ENCODE assay signal across 13 cellular contexts in the genomic region with DNA sequence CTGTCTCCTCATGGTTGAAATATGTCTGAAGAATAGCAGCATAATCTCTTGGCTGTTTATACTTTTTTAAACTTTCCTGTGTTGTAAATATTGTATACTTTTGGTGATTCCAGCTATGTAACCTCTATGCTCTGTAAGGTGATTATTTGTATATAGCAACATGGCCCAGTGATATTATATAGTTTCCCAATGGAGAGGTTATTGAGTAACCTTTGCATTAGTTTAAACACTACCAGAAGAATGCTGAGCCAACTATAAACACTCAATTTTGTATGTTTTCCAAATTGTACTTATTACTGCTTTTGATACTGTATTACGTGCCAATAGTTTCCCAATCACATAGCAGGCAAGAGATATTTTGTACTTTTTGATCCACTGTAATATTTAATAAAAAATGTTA.
DNase-seq lines count a peak whose midpoint lies in the region; ATAC-seq, FAIRE-seq and TF ChIP-seq lines count a peak whose summit lies in the region.
"Had no signal": no experiment of that assay in that cellular context is flagged by ENCODE, and none has a peak within 500 bp of the region (broad histone marks: within the 10 kb centered on the region; RNA-seq: fewer than 3 reads in every experiment).

No MANE protein-coding gene starts in this region.

- H3K4me3 ChIP-seq in ACC112 (ENCODE audit: low read depth, low read length) = peak overlapping the region; percentile 59; the same call in 1 of the 2 replicates
- H3K4me3 ChIP-seq in PC-3 (ENCODE audit: low read length) = no peak overlapping the region

- H3K4me1 ChIP-seq in ACC112 (ENCODE audit: control insufficient read depth, insufficient read depth, low read length, unreplicated experiment) (peaks cover 43% of the 10 kb centered on the region), PC-3 (ENCODE audit: insufficient read depth, low read length) (peaks cover 43% of the 10 kb centered on the region)

- H3K4me2 ChIP-seq in PC-3 (ENCODE audit: low read length) = peak overlapping the region; percentile 71

- no peak for FAIRE-seq in urothelium cell line (lab: Jason Lieb, UNC)
- FAIRE-seq: RCC 7860 had no signal

- H3K27ac ChIP-seq in ACC112 (ENCODE audit: low read depth, low read length) = peak overlapping the region; percentile 93
- H3K27ac ChIP-seq in PC-3 (ENCODE audit: low read length) = no peak overlapping the region
- H3K27ac ChIP-seq: VCaP had no signal

- POLR2A ChIA-PET in PC-3 (lab: Charles Lee; ENCODE audit: unreplicated experiment) = no interaction called here

- H3K36me3 ChIP-seq in ACC112 (ENCODE audit: insufficient read depth, low read length) (peaks cover 5% of the 10 kb centered on the region; the same call in 1 of the 2 replicates), PC-3 (ENCODE audit: low read depth, low read length) (peaks cover 2% of the 10 kb centered on the region)

- no peak overlapping the region for H2AFZ ChIP-seq in ACC112 (ENCODE audit: low read length, unreplicated experiment)
- no peak overlapping the region for H2AFZ ChIP-seq in PC-3 (ENCODE audit: low read length)

- no peak overlapping the region for H3K9ac ChIP-seq in PC-3 (ENCODE audit: low read length)

- H3K9me3 ChIP-seq in PC-3 (ENCODE audit: low read length) = no peaks in the 10 kb centered on the region

- ATAC-seq in PC-3 (no peak), sciatic nerve (peak; percentile 27)

- no TSS peak for BruUV-seq in PC-3 (replicated peaks; lab: Mats Ljungman, UMichigan)

- no peaks in the 10 kb centered on the region for H3K27me3 ChIP-seq in ACC112 (ENCODE audit: insufficient read depth, low read length)
- H3K27me3 ChIP-seq in PC-3 (ENCODE audit: low read length) = no peaks in the 10 kb centered on the region

- peaks cover 6% of the 10 kb centered on the region for H3F3A ChIP-seq in PC-3 (ENCODE audit: low read length, unreplicated experiment)

- CTCF ChIA-PET in PC-3 (lab: Charles Lee) = no interaction called here

- DNase-seq in PC-3 (no peak), fibroblast of gingiva (ENCODE audit: low read depth) (peak; percentile 86), sciatic nerve (ENCODE audit: low spot score) (no peak), foreskin melanocyte (no peak), urothelium cell line (ENCODE audit: low spot score) (no peak), NCI-H345 (lab: John Stamatoyannopoulos, UW) (no peak), midbrain (lab: John Stamatoyannopoulos, UW) (no peak)
- DNase-seq: activated CD4-positive, alpha-beta memory T cell treated with anti-CD3 and anti-CD28 coated beads, Interleukin-2, amount 10 ng/mL, durations not matched to agents 7 days and 5 days; NCI-H1436; NCI-H2171 treated with DMSO at 0.1 percent for 48 hours had no signal

- intact Hi-C loops in PC-3 (cut with micrococcal nuclease) (loop anchor here (1.0 to 5.0 kb wide), 3 partner anchors 11 to 194 kb away; a partner anchor contains a TSS), sciatic nerve (cut with DNase I) (no loop called here)

- no peaks in the 10 kb centered on the region for H3K9me2 ChIP-seq in PC-3 (replicated peaks; ENCODE audit: low read length)

- no peaks in the 10 kb centered on the region for H4K20me1 ChIP-seq in PC-3 (ENCODE audit: low read length)

- H3K79me2 ChIP-seq in ACC112 (ENCODE audit: control insufficient read depth, insufficient read depth, low read length, unreplicated experiment) (peaks cover 4% of the 10 kb centered on the region), PC-3 (ENCODE audit: low read length) (no peaks in the 10 kb centered on the region)

- no peak for TF ChIP-seq CTCF in PC-3 (conservative IDR thresholded peaks at IDR 0.05; ENCODE audit: low read depth, low read length)
